ENCODE assay signal across 14 cellular contexts in genomic region chr16:75398333-75398732, GRCh38. TPM values are rescaled to one million over a fixed set of nuclear protein-coding genes. Genes with fewer than 3 reads are reported as not detected.
DNase-seq lines count a peak whose midpoint lies in the region; ATAC-seq, FAIRE-seq and TF ChIP-seq lines count a peak whose summit lies in the region.
"Had no signal": no experiment of that assay in that cellular context is flagged by ENCODE, and none has a peak within 500 bp of the region (broad histone marks: within the 10 kb centered on the region; RNA-seq: fewer than 3 reads in every experiment).

No MANE protein-coding gene starts in this region.

- H3K27me3 Mint-ChIP-seq in endothelial cell (ENCODE audit: unreplicated experiment): peaks cover 2% of the 10 kb centered on the region
- no peaks in the 10 kb centered on the region for H3K27me3 Mint-ChIP-seq in T-helper 17 cell
- H3K27me3 Mint-ChIP-seq: CD4-positive, CD25-positive, alpha-beta regulatory T cell had no signal

- H3K27ac ChIP-seq in left ventricle myocardium inferior (replicated peaks): peak overlapping the region; percentile 27
- peak overlapping the region; percentile 21 to 25 for H3K27ac ChIP-seq in uterus
- H3K27ac ChIP-seq: BLaER1 treated with 17β-estradiol and CSF1 and Interleukin-3, amounts not matched to agents 10 nM and 100 nM had no signal

- H3K4me3 ChIP-seq in left ventricle myocardium inferior (no peak overlapping the region), uterus (no peak overlapping the region)
- H3K4me3 ChIP-seq: BLaER1 treated with 17β-estradiol and CSF1 and Interleukin-3, amounts not matched to agents 10 nM and 100 nM had no signal

- ATAC-seq in Right ventricle myocardium inferior: no peak
- ATAC-seq in GM18511 (IDR thresholded peaks at IDR 0.05; ENCODE audit: unreplicated experiment): no peak
- no peak for ATAC-seq in T-helper 17 cell

- H3K36me3 Mint-ChIP-seq in endothelial cell (ENCODE audit: low read depth, unreplicated experiment): peaks cover 7% of the 10 kb centered on the region
- H3K36me3 Mint-ChIP-seq in T-helper 17 cell (ENCODE audit: low read depth): no peaks in the 10 kb centered on the region

- H3K27ac Mint-ChIP-seq in endothelial cell (ENCODE audit: unreplicated experiment) (peak overlapping the region; percentile 30), T-helper 17 cell (no peak overlapping the region)

- H3K27me3 ChIP-seq in left ventricle myocardium inferior (ENCODE audit: low read depth) (no peaks in the 10 kb centered on the region), uterus (no peaks in the 10 kb centered on the region)

- H3K9me3 ChIP-seq in left ventricle myocardium inferior (replicated peaks) (no peaks in the 10 kb centered on the region), uterus (no peaks in the 10 kb centered on the region), T-helper 17 cell (ENCODE audit: control insufficient read depth, low read length, poor library complexity, severe bottlenecking) (no peaks in the 10 kb centered on the region)
- H3K9me3 ChIP-seq: BLaER1 treated with 17β-estradiol and CSF1 and Interleukin-3, amounts not matched to agents 10 nM and 100 nM had no signal

- no peak for DNase-seq in left ventricle myocardium inferior
- DNase-seq in Right ventricle myocardium inferior (ENCODE audit: missing footprints): no peak
- no peak for DNase-seq in HTR-8/SVneo (ENCODE audit: insufficient read length, low spot score)
- no peak for DNase-seq in endothelial cell (ENCODE audit: low spot score)
- DNase-seq in uterus: no peak
- DNase-seq in inferior parietal cortex (ENCODE audit: extremely low spot score): no peak
- DNase-seq in T-helper 17 cell: no peak
- DNase-seq: ACHN; CD4-positive, CD25-positive, alpha-beta regulatory T cell; DMS53; GF-D8; H7 had no signal

- H3K4me1 ChIP-seq in left ventricle myocardium inferior (peaks cover 31% of the 10 kb centered on the region), uterus (peaks cover 0 to 10% of the 10 kb centered on the region in 2 donors)

- H3K36me3 ChIP-seq in left ventricle myocardium inferior: peaks cover 11% of the 10 kb centered on the region
- H3K36me3 ChIP-seq in uterus: no peaks in the 10 kb centered on the region

- H3K4me1 Mint-ChIP-seq in endothelial cell (ENCODE audit: unreplicated experiment): no peaks in the 10 kb centered on the region
- peaks cover 5% of the 10 kb centered on the region for H3K4me1 Mint-ChIP-seq in T-helper 17 cell

- TF ChIP-seq CTCF in left ventricle myocardium inferior (IDR thresholded peaks at IDR 0.05; ENCODE audit: borderline replicate concordance) (no peak), endothelial cell (IDR thresholded peaks at IDR 0.05; ENCODE audit: unreplicated experiment) (no peak), uterus (IDR thresholded peaks at IDR 0.05) (no peak)

- no peaks in the 10 kb centered on the region for H3K9me3 Mint-ChIP-seq in endothelial cell (ENCODE audit: unreplicated experiment)
- H3K9me3 Mint-ChIP-seq: CD4-positive, CD25-positive, alpha-beta regulatory T cell had no signal

- peak; percentile 62 for FAIRE-seq in HTR-8/SVneo (lab: Jason Lieb, UNC)

- no peak overlapping the region for H3K4me3 Mint-ChIP-seq in endothelial cell (ENCODE audit: unreplicated experiment)
- H3K4me3 Mint-ChIP-seq in T-helper 17 cell: no peak overlapping the region
- H3K4me3 Mint-ChIP-seq: CD4-positive, CD25-positive, alpha-beta regulatory T cell had no signal

- intact Hi-C loops in left ventricle myocardium inferior (cut with micrococcal nuclease) (no loop called here), Right ventricle myocardium inferior (cut with DNase I) (no loop called here), uterus (cut with DNase I; ENCODE audit: low total_unique reads) (no loop called here)

- TF ChIP-seq POLR2A in uterus (IDR thresholded peaks at IDR 0.05): no peak

RNA-seq across cellular contexts. Expression of gene CFDP1, which starts 35.0 kb away (rescaled TPM):
- 24.9 TPM for total RNA-seq in left ventricle myocardium inferior
- total RNA-seq in Right ventricle myocardium inferior: 26.6 TPM
- total RNA-seq in endothelial cell (ENCODE audit: unreplicated experiment): 65.7 TPM
- 10 to 100 TPM; 22.3 to 90.8 (median 73.4) TPM for total RNA-seq in uterus
- 10 to 100 TPM; 33.6 to 34.7 TPM for total RNA-seq in T-helper 17 cell
